14 cellular contexts compared by ENCODE assay signal in genomic region chr3:192212335-192212734, GRCh38.
DNase-seq lines count a peak whose midpoint lies in the region; ATAC-seq and TF ChIP-seq lines count a peak whose summit lies in the region.
"Had no signal": no experiment of that assay in that cellular context is flagged by ENCODE, and none has a peak within 500 bp of the region (broad histone marks: within the 10 kb centered on the region; RNA-seq: fewer than 3 reads in every experiment).

No MANE protein-coding gene starts in this region.

- H3K27ac ChIP-seq in A673 (ENCODE audit: low read depth, low read length, poor library complexity, severe bottlenecking) (no peak overlapping the region), esophagus squamous epithelium (no peak overlapping the region), vagina (no peak overlapping the region)
- H3K27ac ChIP-seq: KMS-11, parathyroid adenoma, WERI-Rb-1 had no signal

- DNase-seq in A673 (ENCODE audit: low spot score) (no peak), Kasumi-1 (lab: John Stamatoyannopoulos, UW) (peak; percentile 10 to 18), astrocyte of the spinal cord (ENCODE audit: low read depth, low spot score) (no peak), esophagus squamous epithelium (lab: John Stamatoyannopoulos, UW) (no peak), OCI-M1 (lab: John Stamatoyannopoulos, UW) (no peak), vagina (ENCODE audit: extremely low spot score in 2 of 2) (no peak)
- no peak for DNase-seq in NK-92 treated with Interleukin-12 subunit alpha and Interleukin-12 subunit beta, amount 100 ng/mL, for 24 hours (lab: John Stamatoyannopoulos, UW)
- DNase-seq: activated naive CD4-positive, alpha-beta T cell treated with anti-CD3 and anti-CD28 coated beads, Interleukin-2, amount 10 ng/mL, durations not matched to agents 7 days and 5 days; NCI-H2029; stimulated activated CD4-positive, alpha-beta T cell treated with anti-CD3 and anti-CD28 coated beads, Interleukin-12 subunit alpha, Interleukin-12 subunit beta, amount 100 ng/mL, for 4 hours; WERI-Rb-1 had no signal

- H3K4me3 ChIP-seq in A673 (ENCODE audit: low read depth, low read length, poor library complexity, severe bottlenecking) (no peak overlapping the region), astrocyte of the spinal cord (ENCODE audit: low read depth, low read length) (no peak overlapping the region), esophagus squamous epithelium (no peak overlapping the region), vagina (no peak overlapping the region)

- no peaks in the 10 kb centered on the region for H3K27me3 ChIP-seq in A673 (replicated peaks; ENCODE audit: insufficient read depth, low read depth, low read length, poor library complexity)
- H3K27me3 ChIP-seq in esophagus squamous epithelium, result no peaks in the 10 kb centered on the region
- H3K27me3 ChIP-seq in vagina, result no peaks in the 10 kb centered on the region

- peak; percentile 69 for ATAC-seq in GM18868 (IDR thresholded peaks at IDR 0.05; ENCODE audit: unreplicated experiment)

- intact Hi-C loops in A673 (cut with micrococcal nuclease; ENCODE audit: unreplicated experiment) (no loop called here), esophagus squamous epithelium (cut with DNase I) (no loop called here), vagina (cut with DNase I) (no loop called here)

- H3K9me3 ChIP-seq in A673 (ENCODE audit: low read depth, low read length, poor library complexity, severe bottlenecking), result no peaks in the 10 kb centered on the region
- no peaks in the 10 kb centered on the region for H3K9me3 ChIP-seq in esophagus squamous epithelium
- H3K9me3 ChIP-seq in vagina, result no peaks in the 10 kb centered on the region

- no TSS peak for BruUV-seq in A673 (replicated peaks; lab: Mats Ljungman, UMichigan)

- POLR2A ChIA-PET in A673 (lab: Charles Lee; ENCODE audit: low non-redundant PET), result interaction anchor here (0.7 kb wide), 1 partner anchor 39 kb away, joined by 4 read pairs; no protein-coding TSS in a partner anchor

- CTCF ChIA-PET in A673 (lab: Charles Lee), result no interaction called here

- TF ChIP-seq POLR2A in esophagus squamous epithelium (IDR thresholded peaks at IDR 0.05), result no peak
- TF ChIP-seq POLR2A in vagina (IDR thresholded peaks at IDR 0.05), result no peak

- H3K4me1 ChIP-seq in A673 (ENCODE audit: insufficient read depth, low read length, poor library complexity, severe bottlenecking) (peaks cover 20% of the 10 kb centered on the region), esophagus squamous epithelium (no peaks in the 10 kb centered on the region), vagina (no peaks in the 10 kb centered on the region)
- H3K4me1 ChIP-seq: parathyroid adenoma had no signal

- in situ Hi-C loops in astrocyte of the spinal cord (cut with HindIII; ENCODE audit: low sequenced_read_pairs), result no loop called here

- 62 to 65% methylated on average over 2 of the region's 2 CpGs for WGBS in esophagus squamous epithelium, 2 donors

- H3K36me3 ChIP-seq in A673 (ENCODE audit: insufficient read depth, low read length, poor library complexity, severe bottlenecking) (no peaks in the 10 kb centered on the region), esophagus squamous epithelium (no peaks in the 10 kb centered on the region), vagina (no peaks in the 10 kb centered on the region)
- H3K36me3 ChIP-seq: WERI-Rb-1 had no signal

- TF ChIP-seq CTCF in A673 (conservative IDR thresholded peaks at IDR 0.05; ENCODE audit: low read depth, low read length), result peak; percentile 51
- TF ChIP-seq CTCF in astrocyte of the spinal cord (IDR thresholded peaks at IDR 0.05; ENCODE audit: low read depth, low read length), result peak; percentile 31
- TF ChIP-seq CTCF in esophagus squamous epithelium (IDR thresholded peaks at IDR 0.05), result no peak
- no peak for TF ChIP-seq CTCF in vagina (IDR thresholded peaks at IDR 0.05)

Comparison
In these comparisons a context has a peak if more than half of its experiments do, and no peak if none do; other contexts are left out.
1. DNase-seq: peak in Kasumi-1 (2 of 2); none in A673 (single experiment), astrocyte of the spinal cord (single experiment), esophagus squamous epithelium (single experiment), OCI-M1 (single experiment), NK-92 treated with Interleukin-12 subunit alpha and Interleukin-12 subunit beta, amount 100 ng/mL, for 24 hours (single experiment) and vagina (0 of 2).
2. CTCF ChIP-seq: peak in A673 (single experiment) and astrocyte of the spinal cord (single experiment); none in esophagus squamous epithelium (0 of 6) and vagina (0 of 3).